8 cellular contexts compared by ENCODE assay signal in the genomic region with DNA sequence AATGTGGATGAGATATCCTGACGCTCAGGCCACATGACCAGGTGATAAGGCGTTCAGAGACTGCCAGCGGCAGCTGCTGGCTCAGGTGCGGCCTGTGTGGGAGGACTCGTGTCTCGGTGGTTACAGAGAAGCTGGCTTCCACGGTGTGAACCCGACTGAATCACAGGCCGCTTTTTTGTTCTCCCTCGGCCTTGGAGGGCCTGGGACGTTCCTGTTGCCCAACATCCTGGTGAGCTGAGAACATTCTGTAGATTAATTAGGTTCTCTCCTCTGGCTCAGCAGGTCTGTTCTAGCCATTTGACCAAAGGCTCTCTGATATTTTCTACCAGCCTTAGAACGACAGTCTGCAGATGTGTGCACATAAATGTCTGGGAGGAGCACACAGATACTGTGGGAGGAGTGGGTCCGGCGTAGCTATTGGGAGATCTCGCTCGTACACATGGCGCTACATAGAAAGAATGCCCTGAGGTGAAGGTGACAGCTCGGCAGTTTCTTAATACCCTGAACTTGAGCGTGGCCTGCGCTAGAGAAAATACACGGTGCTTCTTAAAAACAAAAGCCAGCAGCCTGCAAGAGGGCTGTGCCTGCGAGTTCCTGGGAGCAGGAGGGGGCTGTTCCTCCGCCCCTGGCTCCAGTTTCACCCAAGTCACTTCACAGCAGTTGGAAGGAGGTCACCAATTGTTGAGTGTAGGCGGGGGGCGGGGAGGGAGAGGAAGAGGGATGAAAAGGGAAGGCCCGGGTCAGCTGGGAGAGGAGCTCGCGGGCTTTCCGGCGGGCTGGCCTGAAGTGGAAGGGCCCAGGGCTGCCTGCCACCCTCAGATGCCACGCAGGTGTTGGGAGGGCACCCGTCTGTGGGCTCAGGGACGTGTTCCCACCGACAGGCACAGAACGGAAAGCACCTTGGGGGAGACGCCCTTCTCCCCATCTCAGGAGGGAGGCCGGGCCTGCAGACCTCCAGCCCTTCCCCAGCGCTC.
DNase-seq lines count a peak whose midpoint lies in the region; ATAC-seq, FAIRE-seq and TF ChIP-seq lines count a peak whose summit lies in the region.

No MANE protein-coding gene starts in this region.

- H3K36me3 ChIP-seq in mesendoderm (ENCODE audit: control insufficient read depth, insufficient read depth, low read length) = no peaks in the 10 kb centered on the region
- no peaks in the 10 kb centered on the region for H3K36me3 ChIP-seq in thoracic aorta

- peak overlapping the region; percentile 71 for H3K4me2 ChIP-seq in mesendoderm (ENCODE audit: low read length)

- H3K9me3 ChIP-seq in thoracic aorta = no peaks in the 10 kb centered on the region

- peak overlapping the region; percentile 84 for H3K4ac ChIP-seq in mesendoderm (ENCODE audit: low read depth, low read length)

- no peak for TF ChIP-seq CTCF in thoracic aorta (IDR thresholded peaks at IDR 0.05)

- peak overlapping the region; percentile 95 for H3K18ac ChIP-seq in mesendoderm (ENCODE audit: low read length)

- peak overlapping the region; percentile 80 for H2BK5ac ChIP-seq in mesendoderm (ENCODE audit: low read length)

- H3K27me3 ChIP-seq in mesendoderm (ENCODE audit: insufficient read depth, low read length, poor library complexity) (no peaks in the 10 kb centered on the region), thoracic aorta (replicated peaks; ENCODE audit: insufficient read depth) (no peaks in the 10 kb centered on the region)

- H3K79me2 ChIP-seq in mesendoderm (ENCODE audit: control insufficient read depth, insufficient read depth, low read length) = no peaks in the 10 kb centered on the region

- H3K27ac ChIP-seq in mesendoderm (ENCODE audit: low read depth, low read length) (peak overlapping the region; percentile 2), thoracic aorta (peak overlapping the region; percentile 11 to 50)

- DNase-seq in activated naive CD4-positive, alpha-beta T cell treated with anti-CD3 and anti-CD28 coated beads for 36 hours = no peak
- DNase-seq in NCI-H2227 (lab: John Stamatoyannopoulos, UW; ENCODE audit: unreplicated experiment) (peak; percentile 61), ecto neural progenitor cell (ENCODE audit: low spot score) (peak; percentile 84), mesendoderm (peak; percentile 78), thoracic aorta (ENCODE audit: low spot score) (peak; percentile 28), H54 (ENCODE audit: insufficient read length, low spot score) (no peak)

- no peak for TF ChIP-seq POLR2A in H54 (IDR thresholded peaks at IDR 0.05; ENCODE audit: low read depth, low read length)

- H3K9me3 Mint-ChIP-seq in activated naive CD4-positive, alpha-beta T cell treated with anti-CD3 and anti-CD28 coated beads, Interleukin-2, amount 50 U/mL, for 24 hours = no peaks in the 10 kb centered on the region
- H3K9me3 Mint-ChIP-seq in activated naive CD4-positive, alpha-beta T cell treated with anti-CD3 and anti-CD28 coated beads for 36 hours = no peaks in the 10 kb centered on the region

- FAIRE-seq in H54 (lab: Jason Lieb, UNC) = no peak

- H3K27me3 Mint-ChIP-seq in activated naive CD4-positive, alpha-beta T cell treated with anti-CD3 and anti-CD28 coated beads, Interleukin-2, amount 50 U/mL, for 24 hours = peaks cover 8% of the 10 kb centered on the region
- peaks cover 30% of the 10 kb centered on the region for H3K27me3 Mint-ChIP-seq in activated naive CD4-positive, alpha-beta T cell treated with anti-CD3 and anti-CD28 coated beads for 36 hours (ENCODE audit: low read depth)

- peak overlapping the region; percentile 20 for H3K4me3 Mint-ChIP-seq in activated naive CD4-positive, alpha-beta T cell treated with anti-CD3 and anti-CD28 coated beads, Interleukin-2, amount 50 U/mL, for 24 hours
- H3K4me3 Mint-ChIP-seq in activated naive CD4-positive, alpha-beta T cell treated with anti-CD3 and anti-CD28 coated beads for 36 hours = no peak overlapping the region

- ATAC-seq in thoracic aorta (ENCODE audit: insufficient number of reproducible peaks, low FRiP score, low read depth) = no peak
- no peak for ATAC-seq in GM21526 (IDR thresholded peaks at IDR 0.05; ENCODE audit: low FRiP score, unreplicated experiment)

- no peaks in the 10 kb centered on the region for H3K36me3 Mint-ChIP-seq in activated naive CD4-positive, alpha-beta T cell treated with anti-CD3 and anti-CD28 coated beads, Interleukin-2, amount 50 U/mL, for 24 hours
- no peaks in the 10 kb centered on the region for H3K36me3 Mint-ChIP-seq in activated naive CD4-positive, alpha-beta T cell treated with anti-CD3 and anti-CD28 coated beads for 36 hours (ENCODE audit: low read depth)

- H3K56ac ChIP-seq in mesendoderm (ENCODE audit: low read length) = peak overlapping the region; percentile 95

- H2BK120ac ChIP-seq in mesendoderm (ENCODE audit: low read depth, low read length) = no peak overlapping the region

- H3K27ac Mint-ChIP-seq in activated naive CD4-positive, alpha-beta T cell treated with anti-CD3 and anti-CD28 coated beads, Interleukin-2, amount 50 U/mL, for 24 hours = no peak overlapping the region
- no peak overlapping the region for H3K27ac Mint-ChIP-seq in activated naive CD4-positive, alpha-beta T cell treated with anti-CD3 and anti-CD28 coated beads for 36 hours

- no peak overlapping the region for H4K8ac ChIP-seq in mesendoderm (ENCODE audit: low read depth, low read length)

- H4K5ac ChIP-seq in mesendoderm (ENCODE audit: low read length) = no peak overlapping the region

- H3K23ac ChIP-seq in mesendoderm (ENCODE audit: low read length) = no peak overlapping the region

- no CpG with 5 or more reads among the region's 38 CpGs for WGBS in mesendoderm (ENCODE audit: extremely low coverage, insufficient coverage, low lambda C conversion rate)

- H3K4me1 ChIP-seq in mesendoderm (ENCODE audit: control insufficient read depth, low read depth, low read length) (peaks cover 9% of the 10 kb centered on the region), thoracic aorta (ENCODE audit: control insufficient read depth in 1 of 2, low read depth in 2 of 2) (peaks cover 15 to 30% of the 10 kb centered on the region in 2 donors)

- H3K4me3 ChIP-seq in mesendoderm (ENCODE audit: low read length) = peak overlapping the region; percentile 22
- peak overlapping the region; percentile 69 for H3K4me3 ChIP-seq in thoracic aorta

- H2AK5ac ChIP-seq in mesendoderm (ENCODE audit: low read length) = no peak overlapping the region

- intact Hi-C loops in activated naive CD4-positive, alpha-beta T cell treated with anti-CD3 and anti-CD28 coated beads for 36 hours (cut with micrococcal nuclease) = loop anchor here (1.0 kb wide), 1 partner anchor 220 kb away; no protein-coding TSS in a partner anchor

- CTCF ChIA-PET in activated naive CD4-positive, alpha-beta T cell treated with anti-CD3 and anti-CD28 coated beads for 36 hours (lab: Charles Lee) = interaction anchor here (0.8 to 1.4 kb wide), 2 partner anchors 221 to 254 kb away, joined by 3 to 4 read pairs; no protein-coding TSS in a partner anchor

- H3K4me1 Mint-ChIP-seq in activated naive CD4-positive, alpha-beta T cell treated with anti-CD3 and anti-CD28 coated beads, Interleukin-2, amount 50 U/mL, for 24 hours = peaks cover 12% of the 10 kb centered on the region
- peaks cover 20% of the 10 kb centered on the region for H3K4me1 Mint-ChIP-seq in activated naive CD4-positive, alpha-beta T cell treated with anti-CD3 and anti-CD28 coated beads for 36 hours (ENCODE audit: low read depth)

- no peak overlapping the region for H2BK15ac ChIP-seq in mesendoderm (replicated peaks; ENCODE audit: low read depth)

- no peaks in the 10 kb centered on the region for H3K79me1 ChIP-seq in mesendoderm (ENCODE audit: low read length)

- H3K9ac ChIP-seq in mesendoderm (ENCODE audit: low read length) = peak overlapping the region; percentile 76

Comparison
In these comparisons a context has a peak if more than half of its experiments do, and no peak if none do; other contexts are left out.
1. DNase-seq: peak in NCI-H2227 (single experiment), ecto neural progenitor cell (single experiment), mesendoderm (single experiment) and thoracic aorta (single experiment); none in activated naive CD4-positive, alpha-beta T cell treated with anti-CD3 and anti-CD28 coated beads for 36 hours (single experiment) and H54 (single experiment).